In the genomic region with DNA sequence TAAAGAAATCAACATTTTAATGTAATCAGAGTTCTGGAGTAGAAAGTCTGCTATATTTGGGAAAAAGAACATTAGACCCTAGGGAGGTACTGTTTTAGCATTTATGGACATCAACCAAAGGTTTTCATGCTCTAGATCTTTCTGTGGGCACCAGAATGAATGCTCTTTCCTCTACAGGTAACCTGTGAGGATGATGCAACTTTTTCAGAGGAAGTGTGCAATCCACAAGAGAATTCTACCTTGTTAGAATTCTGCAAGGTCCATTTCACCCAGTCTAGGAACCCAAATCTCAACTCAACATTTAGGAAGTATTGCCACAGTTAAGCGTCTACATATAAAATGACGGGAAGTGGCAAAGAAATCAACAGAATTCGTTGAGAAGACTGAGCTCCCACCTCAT, we compare ENCODE assay signal across 27 cellular contexts.
"Had no signal": no experiment of that assay in that cellular context is flagged by ENCODE, and none has a peak within 500 bp of the region (broad histone marks: within the 10 kb centered on the region; RNA-seq: fewer than 3 reads in every experiment).

No MANE protein-coding gene starts in this region.

- DNase-seq: colonic mucosa; cortex of kidney; dermis blood vessel endothelial cell; dorsolateral prefrontal cortex; effector CD4-positive, alpha-beta T cell; effector CD8-positive, alpha-beta T cell; effector memory CD4-positive, alpha-beta T cell; effector memory CD8-positive, alpha-beta T cell; endodermal cell; erythroblast; esophagus squamous epithelium; foreskin fibroblast; foreskin keratinocyte; foreskin melanocyte; gastrocnemius medialis; glutamatergic neuron; heart left ventricle; heart right ventricle had no signal

- FAIRE-seq: colon, endometrium, endothelial cell of umbilical vein, frontal cortex had no signal

- H3K4me1 ChIP-seq: colonic mucosa, foreskin keratinocyte, gastrocnemius medialis, heart left ventricle, heart right ventricle had no signal

- ATAC-seq: effector memory CD8-positive, alpha-beta T cell; esophagus mucosa; foreskin keratinocyte; gastrocnemius medialis; gastroesophageal sphincter; heart left ventricle; heart right ventricle had no signal

- H3K27me3 ChIP-seq: colonic mucosa, esophagus muscularis mucosa, esophagus squamous epithelium, foreskin keratinocyte, gastrocnemius medialis, gastroesophageal sphincter, heart left ventricle, heart right ventricle had no signal

- H3K27ac ChIP-seq: colonic mucosa, coronary artery, dorsolateral prefrontal cortex, epithelial cell of prostate, esophagus muscularis mucosa, esophagus squamous epithelium, foreskin keratinocyte, gastrocnemius medialis, gastroesophageal sphincter, heart left ventricle, heart right ventricle had no signal

- H3K4me3 ChIP-seq: colonic mucosa, coronary artery, dorsolateral prefrontal cortex, esophagus muscularis mucosa, esophagus squamous epithelium, gastrocnemius medialis, gastroesophageal sphincter, heart left ventricle, heart right ventricle had no signal

- H3K9me3 ChIP-seq: colonic mucosa, esophagus muscularis mucosa, esophagus squamous epithelium, gastrocnemius medialis, gastroesophageal sphincter, heart left ventricle, heart right ventricle had no signal

- H3K36me3 ChIP-seq: colonic mucosa, esophagus muscularis mucosa, esophagus squamous epithelium, gastrocnemius medialis, gastroesophageal sphincter, heart left ventricle, heart right ventricle had no signal
